In genomic region chr12:122022393-122023338, GRCh38 we compare ENCODE assay signal across 8 cellular contexts. TPM values are rescaled to one million over a fixed set of nuclear protein-coding genes. Genes with fewer than 3 reads are reported as not detected.
A peak's percentile ranks its signal among the peaks of the same experiment; 100 is the strongest.
DNase-seq lines count a peak whose midpoint lies in the region; ATAC-seq and TF ChIP-seq lines count a peak whose summit lies in the region.

No MANE protein-coding gene starts in this region.

- peaks cover 20% of the 10 kb centered on the region for H3K4me1 ChIP-seq in stomach smooth muscle (ENCODE audit: control insufficient read depth, insufficient read depth, low read length)

- peak overlapping the region; percentile 39 to 58 for H3K9ac ChIP-seq in stomach smooth muscle (ENCODE audit: low read length in 2 of 2)

- no peaks in the 10 kb centered on the region for H3K27me3 ChIP-seq in stomach smooth muscle (ENCODE audit: control insufficient read depth in 1 of 2, insufficient read depth in 2 of 2, low read length in 2 of 2)

- in situ Hi-C loops in ACHN (cut with HindIII; ENCODE audit: low pct_ligation_motif_present, low pct_unique_long_range_greater_than_20kb, low sequenced_read_pairs): no loop called here

- intact Hi-C loops in lower leg skin (cut with DNase I; ENCODE audit: low total_unique reads): no loop called here

- ATAC-seq in GM21360 (IDR thresholded peaks at IDR 0.05; ENCODE audit: unreplicated experiment): peak; percentile 29
- no peak for ATAC-seq in GM21390 (IDR thresholded peaks at IDR 0.05; ENCODE audit: unreplicated experiment)

- WGBS in lower leg skin, 2 donors: 1% methylated on average over 36 to 87 of the region's 124 CpGs

- TF ChIP-seq CTCF in lower leg skin (IDR thresholded peaks at IDR 0.05): no peak

- H3K27ac ChIP-seq in stomach smooth muscle (ENCODE audit: low read length): peak overlapping the region; percentile 80

- no peaks in the 10 kb centered on the region for H3K36me3 ChIP-seq in stomach smooth muscle (ENCODE audit: control insufficient read depth in 2 of 2, insufficient read depth in 2 of 2, low read length in 2 of 2)

- H3K4me3 ChIP-seq in lower leg skin (ENCODE audit: low read depth, poor library complexity, severe bottlenecking) (peak overlapping the region; percentile 49), stomach smooth muscle (ENCODE audit: low read length in 2 of 2) (peak overlapping the region; percentile 33 to 77)

- H3K9me3 ChIP-seq in stomach smooth muscle (ENCODE audit: control insufficient read depth in 2 of 2, low read length in 2 of 2): no peaks in the 10 kb centered on the region

- DNase-seq in ACHN: peak; percentile 49
- DNase-seq in T-helper 2 cell: peak in 3 of 5 experiments; percentile 12 to 67 (median 28)
- peak; percentile 42 for DNase-seq in dermis blood vessel endothelial cell
- DNase-seq in lower leg skin (ENCODE audit: low spot score in 2 of 2): no peak
- DNase-seq in foreskin melanocyte: no peak

- no peak for TF ChIP-seq POLR2A in lower leg skin (IDR thresholded peaks at IDR 0.05)

RNA-seq across cellular contexts. Expression of gene BCL7A, which starts 1.0 kb away (rescaled TPM):
- 4.6 and 6.8 TPM in 2 replicates for total RNA-seq in dermis blood vessel endothelial cell
- 10 to 100 TPM; 17.8 to 22.3 (median 18.9) TPM for total RNA-seq in lower leg skin

RNA-seq across cellular contexts. Expression of gene MLXIP, which starts 55.9 kb away (rescaled TPM):
- total RNA-seq in dermis blood vessel endothelial cell (16.7 and 35.7 TPM in 2 replicates), lower leg skin (10 to 100 TPM; 15.5 to 34.5 (median 19.8) TPM)

Comparison
In these comparisons a context has a peak if more than half of its experiments do, and no peak if none do; other contexts are left out.
1. DNase-seq: peak in ACHN (single experiment), T-helper 2 cell (3 of 5) and dermis blood vessel endothelial cell (single experiment); none in lower leg skin (0 of 2) and foreskin melanocyte (single experiment).